26 cellular contexts compared by ENCODE assay signal in the genomic region with DNA sequence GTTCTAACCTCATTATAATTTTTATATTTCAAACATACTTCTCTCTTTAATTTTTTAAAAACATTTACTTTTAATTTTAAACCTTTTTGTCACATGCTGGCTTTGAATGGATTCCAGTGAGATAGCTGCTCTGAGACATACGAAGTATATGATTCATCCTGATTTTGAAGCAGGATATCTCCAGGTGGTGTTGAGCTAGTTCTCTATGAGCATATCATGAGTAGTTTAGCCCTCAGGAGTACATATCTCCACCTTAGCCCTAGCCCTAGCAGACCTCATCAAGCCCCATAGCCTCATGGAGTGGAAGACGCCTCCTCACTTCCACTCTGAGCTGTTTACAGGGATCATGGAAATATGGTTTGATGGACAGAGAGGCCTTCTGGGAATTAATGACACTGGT.
"Had no signal": no experiment of that assay in that cellular context is flagged by ENCODE, and none has a peak within 500 bp of the region (broad histone marks: within the 10 kb centered on the region; RNA-seq: fewer than 3 reads in every experiment).

No MANE protein-coding gene starts in this region.

- H3K27me3 ChIP-seq: stomach, suprapubic skin, testis, thyroid gland, tibial artery, tibial nerve, transverse colon, upper lobe of left lung, upper lobe of right lung, uterus, vagina had no signal

- H3K4me1 ChIP-seq: stomach, suprapubic skin, testis, thyroid gland, tibial artery, tibial nerve, transverse colon, upper lobe of left lung, upper lobe of right lung, uterus, vagina had no signal

- DNase-seq: stimulated activated CD4-positive, alpha-beta T cell treated with anti-CD3 and anti-CD28 coated beads, Interleukin-2, amount 100 ng/mL, for 48 hours; stimulated activated CD4-positive, alpha-beta T cell treated with anti-CD3 and anti-CD28 coated beads, Interleukin-4, amount 100 ng/mL, for 1 hour; stimulated activated CD4-positive, alpha-beta T cell treated with anti-CD3 and anti-CD28 coated beads, Interleukin-4, amount 100 ng/mL, for 24 hours; stimulated activated CD4-positive, alpha-beta T cell treated with anti-CD3 and anti-CD28 coated beads, Interleukin-4, amount 100 ng/mL, for 4 hours; stimulated activated CD8-positive, alpha-beta memory T cell treated with anti-CD3 and anti-CD28 coated beads, Interleukin-4, amount 100 ng/mL, for 48 hours; stimulated activated naive B cell treated with anti-CD40 and anti-IgM and Interleukin-4, amounts not matched to agents 10 μg/mL and 1 μg/mL and 100 μg/mL, for 72 hours; stimulated activated naive CD4-positive, alpha-beta T cell; stimulated activated naive CD4-positive, alpha-beta T cell treated with Interleukin-2 at 50 U/mL for 16 hours; stimulated activated naive CD8-positive, alpha-beta T cell treated with anti-CD3 and anti-CD28 coated beads, Interleukin-15, amount 100 ng/mL, for 72 hours; stimulated activated naive CD8-positive, alpha-beta T cell treated with anti-CD3 and anti-CD28 coated beads, Interleukin-15, Interleukin-2, amounts not matched to agents 100 U/mL and 50 U/mL, for 24 hours; stomach; substantia nigra; testis; thyroid gland; tibial artery; transverse colon; trophoblast cell; upper lobe of right lung; uterus had no signal

- ATAC-seq: stimulated activated effector memory CD8-positive, alpha-beta T cell treated with anti-CD3 and anti-CD28 coated beads, Interleukin-12 subunit alpha, Interleukin-12 subunit beta, amount 100 ng/mL, for 72 hours; stimulated activated memory B cell treated with anti-CD40 and anti-IgM and Interleukin-4, amounts not matched to agents 10 μg/mL and 1 μg/mL and 100 μg/mL, for 72 hours; stimulated activated naive B cell treated with anti-CD40 and anti-IgM and Interleukin-4, amounts not matched to agents 10 μg/mL and 1 μg/mL and 100 μg/mL, for 72 hours; stimulated activated naive CD8-positive, alpha-beta T cell treated with anti-CD3 and anti-CD28 coated beads, Interleukin-15, amount 100 ng/mL, for 72 hours; stimulated activated naive CD8-positive, alpha-beta T cell treated with anti-CD3 and anti-CD28 coated beads, Interleukin-15, Interleukin-2, amounts not matched to agents 100 U/mL and 50 U/mL, for 24 hours; upper lobe of right lung had no signal

- H3K27ac ChIP-seq: stomach, suprapubic skin, testis, thoracic aorta, thyroid gland, tibial artery, tibial nerve, transverse colon, upper lobe of left lung, upper lobe of right lung, uterus, vagina had no signal
